ENCODE assay signal across 1 cellular context in genomic region chr3:186930639-186931486, GRCh38.
TF ChIP-seq lines count a peak whose summit lies in the region.

No MANE protein-coding gene starts in this region.

TF ChIP-seq in K562, 482 proteins besides CTCF, POLR2A, EP300 and RAD21 (continued from another document and continues in another):
- peak; percentile 71 for TF ChIP-seq PRDM10 (IDR thresholded peaks at IDR 0.05; ENCODE audit: partially characterized antibody)
- peak; percentile 76 for TF ChIP-seq SAP30 (IDR thresholded peaks at IDR 0.05; ENCODE audit: borderline replicate concordance, insufficient read depth, low read depth, low read length, poor library complexity, severe bottlenecking)
- TF ChIP-seq DMBX1 (CRISPR knock-in tag; IDR thresholded peaks at IDR 0.05; ENCODE audit: borderline replicate concordance): no peak
- TF ChIP-seq RREB1 (CRISPR knock-in tag; IDR thresholded peaks at IDR 0.05): no peak
- peak; percentile 63; the same call in 1 of the 2 replicates for TF ChIP-seq ETS1 (conservative IDR thresholded peaks at IDR 0.05; ENCODE audit: control insufficient read depth, low read depth, low read length)
- TF ChIP-seq ZBTB12 (CRISPR knock-in tag; IDR thresholded peaks at IDR 0.05): no peak
- no peak for TF ChIP-seq KDM1A (IDR thresholded peaks at IDR 0.05)
- TF ChIP-seq THRAP3 (IDR thresholded peaks at IDR 0.05; ENCODE audit: borderline replicate concordance): no peak
- TF ChIP-seq MYBL2 (IDR thresholded peaks at IDR 0.05; ENCODE audit: low read depth): no peak
- TF ChIP-seq MYBL2 (CRISPR knock-in tag; IDR thresholded peaks at IDR 0.05; ENCODE audit: borderline replicate concordance): no peak
- no peak for TF ChIP-seq NR1H2 (CRISPR knock-in tag; IDR thresholded peaks at IDR 0.05)
- TF ChIP-seq NFYB (IDR thresholded peaks at IDR 0.05; ENCODE audit: extremely low read depth, insufficient read length): no peak
- TF ChIP-seq NFATC3 (IDR thresholded peaks at IDR 0.05): no peak
- 0 out of 2 replicates have a peak, but pooled peaks have one; percentile 31 for TF ChIP-seq ZNF197 (CRISPR knock-in tag; IDR thresholded peaks at IDR 0.05; ENCODE audit: low read depth)
- peak; percentile 92 for TF ChIP-seq RBFOX2 (IDR thresholded peaks at IDR 0.05; ENCODE audit: low read depth, low read length)
- no peak for TF ChIP-seq ZNF140 (CRISPR knock-in tag; IDR thresholded peaks at IDR 0.05)
- no peak for TF ChIP-seq SRSF3 (IDR thresholded peaks at IDR 0.05; ENCODE audit: insufficient read depth, low read length)
- TF ChIP-seq POLR2B (IDR thresholded peaks at IDR 0.05; ENCODE audit: low read depth, partially characterized antibody): peak; percentile 35
- peak; percentile 86 for TF ChIP-seq POLR2G (IDR thresholded peaks at IDR 0.05; ENCODE audit: low read depth, low read length)
- no peak for TF ChIP-seq SFPQ (IDR thresholded peaks at IDR 0.05; ENCODE audit: low read depth, low read length)
- no peak for TF ChIP-seq ZNF277 (CRISPR knock-in tag; IDR thresholded peaks at IDR 0.05; ENCODE audit: borderline replicate concordance)
- no peak for TF ChIP-seq MAFG (tag; conservative IDR thresholded peaks at IDR 0.05)
- TF ChIP-seq CC2D1A (IDR thresholded peaks at IDR 0.05): no peak
- no peak for TF ChIP-seq HMG20A (CRISPR knock-in tag; conservative IDR thresholded peaks at IDR 0.05)
- TF ChIP-seq GTF3C2 (IDR thresholded peaks at IDR 0.05; ENCODE audit: borderline replicate concordance, extremely low read depth, insufficient read length): no peak
- no peak for TF ChIP-seq PCBP2 (IDR thresholded peaks at IDR 0.05; ENCODE audit: low read depth, low read length, poor library complexity, severe bottlenecking)
- TF ChIP-seq MCM5 (IDR thresholded peaks at IDR 0.05; ENCODE audit: low read depth): no peak
- peak; percentile 66; the same call in 1 of the 2 replicates for TF ChIP-seq NKRF (IDR thresholded peaks at IDR 0.05; ENCODE audit: borderline replicate concordance)
- TF ChIP-seq MTA1 (IDR thresholded peaks at IDR 0.05; ENCODE audit: borderline replicate concordance): no peak
- TF ChIP-seq TBL1XR1 (IDR thresholded peaks at IDR 0.05; ENCODE audit: low read length in 2 of 2): peak in 1 of 2 experiments; percentile 8; a peak in 1 of 4 replicates
- TF ChIP-seq ZNF511 (CRISPR knock-in tag; IDR thresholded peaks at IDR 0.05): no peak; the same call in 1 of the 2 replicates
- TF ChIP-seq ZKSCAN3 (CRISPR knock-in tag; IDR thresholded peaks at IDR 0.05): no peak
- no peak for TF ChIP-seq MLX (CRISPR knock-in tag; conservative IDR thresholded peaks at IDR 0.05)
